In genomic region chr20:35697696-35698297, GRCh38 we compare ENCODE assay signal across 11 cellular contexts. TPM values are rescaled to one million over a fixed set of nuclear protein-coding genes. Genes with fewer than 3 reads are reported as not detected.
A peak's percentile ranks its signal among the peaks of the same experiment; 100 is the strongest.
DNase-seq lines count a peak whose midpoint lies in the region; ATAC-seq, FAIRE-seq and TF ChIP-seq lines count a peak whose summit lies in the region.
"Had no signal": no experiment of that assay in that cellular context is flagged by ENCODE, and none has a peak within 500 bp of the region (broad histone marks: within the 10 kb centered on the region; RNA-seq: fewer than 3 reads in every experiment).

No MANE protein-coding gene starts in this region.

- H3K27ac ChIP-seq in 22Rv1 (peak overlapping the region; percentile 90; the same call in 1 of the 2 replicates), GM12878 (ENCODE audit: control insufficient read depth, insufficient read depth) (no peak overlapping the region), mesodermal cell (ENCODE audit: low read depth, low read length, severe bottlenecking) (no peak overlapping the region)

- H3K4me3 ChIP-seq in HFF-Myc (replicated peaks; ENCODE audit: low read depth, low read length) (peak overlapping the region; percentile 71), GM12878 (peak overlapping the region; percentile 71), mesodermal cell (ENCODE audit: extremely low read depth, insufficient read depth, low read length, poor library complexity, severe bottlenecking) (peak overlapping the region; percentile 87)

- no peak overlapping the region for H3K9ac ChIP-seq in GM12878 (ENCODE audit: control insufficient read depth, insufficient read depth, low read length)

- peaks cover 11% of the 10 kb centered on the region; the same call in 1 of the 2 replicates for H3K4me1 ChIP-seq in GM12878 (ENCODE audit: control insufficient read depth, insufficient read depth, low read length)
- H3K4me1 ChIP-seq in mesodermal cell (ENCODE audit: control insufficient read depth, insufficient read depth, low read length, poor library complexity, severe bottlenecking), result no peaks in the 10 kb centered on the region

- intact Hi-C loops in GM12878 (cut with micrococcal nuclease; ENCODE audit: unreplicated experiment), result loop anchor here (2.0 to 5.0 kb wide), 2 partner anchors 95 to 235 kb away; no protein-coding TSS in a partner anchor

- FAIRE-seq in GM12878 (lab: Jason Lieb, UNC), result no peak

- H3K79me2 ChIP-seq in GM12878 (ENCODE audit: control insufficient read depth, insufficient read depth, low read length), result peaks cover 27% of the 10 kb centered on the region

- RAD21 ChIA-PET in GM12878 (lab: Charles Lee; ENCODE audit: unreplicated experiment), result no interaction called here

- H3K36me3 ChIP-seq in GM12878 (ENCODE audit: control insufficient read depth in 2 of 2, insufficient read depth in 2 of 2, low read length in 1 of 2) (peaks cover 2 to 13% of the 10 kb centered on the region in 2 experiments; a peak in 3 of 4 replicates), mesodermal cell (ENCODE audit: control insufficient read depth, insufficient read depth, low read length) (peaks cover 21% of the 10 kb centered on the region)

- peak overlapping the region; percentile 97; the same call in 1 of the 2 replicates for H2AFZ ChIP-seq in GM12878 (ENCODE audit: control insufficient read depth, low read depth, low read length)

- CTCF ChIA-PET in GM12878 (lab: Yijun Ruan, JAX), result interaction anchor here (0.6 kb wide), 2 partner anchors 269 to 428 kb away, joined by 3 read pairs; no protein-coding TSS in a partner anchor

- BruUV-seq in GM12878 (replicated peaks; lab: Mats Ljungman, UMichigan), result no TSS peak

- in situ Hi-C loops in GM12878 (cut with MboI) (no loop called here), ACHN (cut with HindIII; ENCODE audit: low pct_ligation_motif_present, low pct_unique_long_range_greater_than_20kb, low sequenced_read_pairs) (no loop called here)

- DNase-seq in HFF-Myc (ENCODE audit: extremely low read depth, low read depth), result no peak
- no peak for DNase-seq in GM12878 (ENCODE audit: low read depth, low spot score)
- no peak for DNase-seq in cerebellar cortex (ENCODE audit: low spot score)
- DNase-seq in ACHN, result no peak
- no peak for DNase-seq in NK-92 treated with Interleukin-12 subunit alpha and Interleukin-12 subunit beta, amount 100 ng/mL, for 24 hours (lab: John Stamatoyannopoulos, UW)
- DNase-seq: activated CD4-positive, CD25-positive, alpha-beta regulatory T cell; GF-D8; transverse colon had no signal

- WGBS in GM12878 (ENCODE audit: insufficient coverage, insufficient replicate concordance, low lambda C conversion rate, missing lambda C conversion rate), result 83% methylated on average over 9 of the region's 9 CpGs
- 81 to 100% methylated on average over 5 to 8 of the region's 9 CpGs for WGBS in mesodermal cell (ENCODE audit: insufficient coverage in 2 of 2), 2 experiments

- no peaks in the 10 kb centered on the region for H3K27me3 ChIP-seq in GM12878 (replicated peaks in 1 of 2; ENCODE audit: control insufficient read depth in 2 of 2, insufficient read depth in 2 of 2, low read length in 1 of 2)
- H3K27me3 ChIP-seq: transverse colon had no signal

- no peak for ATAC-seq in GM12878
- no peak for ATAC-seq in HG03521 (IDR thresholded peaks at IDR 0.05; ENCODE audit: unreplicated experiment)

- TF ChIP-seq POLR2A in GM12878 (IDR thresholded peaks at IDR 0.05; ENCODE audit: low read depth, low read length), result no peak

- TF ChIP-seq RAD21 in GM12878 (IDR thresholded peaks at IDR 0.05; ENCODE audit: insufficient read depth, low read depth, low read length), result no peak

- SMC1A ChIA-PET in GM12878 (lab: Charles Lee; ENCODE audit: uncharacterized antibody, unreplicated experiment), result interaction anchor here (0.6 kb wide), 2 partner anchors 15 to 123 kb away, joined by 3 to 5 read pairs; no protein-coding TSS in a partner anchor

- TF ChIP-seq EP300 in GM12878 (IDR thresholded peaks at IDR 0.05; ENCODE audit: borderline replicate concordance in 1 of 2, control insufficient read depth in 1 of 2, low read depth in 2 of 2, low read length in 2 of 2), result no peak

- POLR2A ChIA-PET in GM12878 (lab: Charles Lee), result interaction anchor here (0.6 kb wide), 3 partner anchors 42 to 186 kb away, joined by 3 to 4 read pairs (median 3); no protein-coding TSS in a partner anchor

- no peak for TF ChIP-seq CTCF in 22Rv1 (IDR thresholded peaks at IDR 0.05)
- TF ChIP-seq CTCF in HFF-Myc (IDR thresholded peaks at IDR 0.05; ENCODE audit: low read depth, low read length, missing control alignments), result no peak
- no peak for TF ChIP-seq CTCF in GM12878 (IDR thresholded peaks at IDR 0.05 in 2 of 3, conservative IDR thresholded peaks at IDR 0.05 in 1 of 3; ENCODE audit: control insufficient read depth in 2 of 3, extremely low read depth in 1 of 3, insufficient read depth in 1 of 3, low read depth in 3 of 3, low read length in 3 of 3)

- H3K9me3 ChIP-seq in GM12878 (replicated peaks; ENCODE audit: control insufficient read depth, insufficient read depth, low read length) (no peaks in the 10 kb centered on the region), mesodermal cell (ENCODE audit: control insufficient read depth, low read length) (no peaks in the 10 kb centered on the region)
- H3K9me3 ChIP-seq: transverse colon had no signal

- H4K20me1 ChIP-seq in GM12878 (ENCODE audit: control insufficient read depth, insufficient read depth), result no peaks in the 10 kb centered on the region

- H3K4me2 ChIP-seq in GM12878 (ENCODE audit: control insufficient read depth, insufficient read depth), result peak overlapping the region; percentile 95

RNA-seq across cellular contexts. Expression of gene NFS1, which starts 1.4 kb away (rescaled TPM):
- total RNA-seq in GM12878 (2013; cell fraction: nucleolus; rRNA removed), result 33.5 and 39.1 TPM in 2 replicates
- total RNA-seq in GM12878 (2014; rRNA removed), result 36.9 and 46.6 TPM in 2 replicates
- total RNA-seq in GM12878 (2014; rRNA removed; fragmentation: Illumina TruSeq; extraction: Trizol), result 26.9 and 28.2 TPM in 2 replicates
- total RNA-seq in GM12878 (2021), result 40.2 and 41.0 TPM in 2 replicates
- 28.4 TPM for polyA plus RNA-seq in GM12878 (2011; ENCODE audit: low read depth)
- 55.3 and 62.9 TPM in 2 replicates for polyA plus RNA-seq in GM12878 (2011; rRNA removed)
- 66.6 and 112 TPM in 2 replicates for polyA plus RNA-seq in GM12878 (2011; cell fraction: cytosol; rRNA removed)
- polyA plus RNA-seq in GM12878 (2011; cell fraction: nucleus; rRNA removed), result 77.6 and 111 TPM in 2 replicates
- polyA plus RNA-seq in GM12878 (2012), result 19.9 and 31.2 TPM in 2 replicates
- 32.3 and 34.4 TPM in 2 replicates for polyA plus RNA-seq in GM12878 (2014; fragmentation: Illumina TruSeq; extraction: Trizol)
- polyA plus RNA-seq in GM12878 (2014; fragmentation: Nextera tagmentation; extraction: Ambion mirVana), result 10 to 100 TPM in 1 of 2 experiments, 1 to 10 TPM in 1; 9.2 to 17.8 TPM
- polyA plus RNA-seq in GM12878 (2014; rRNA removed), result 69.2 and 74.1 TPM in 2 replicates
- polyA plus RNA-seq in GM12878 (2016; fragmentation: Nextera tagmentation; extraction: Ambion mirVana), result 10 to 100 TPM; 41.1 to 45.0 TPM
- polyA minus RNA-seq in GM12878 (2011; rRNA and poly(A)+ RNA removed), result 43.2 and 49.5 TPM in 2 replicates
- polyA minus RNA-seq in GM12878 (2011; cell fraction: cytosol; rRNA and poly(A)+ RNA removed), result 9.8 and 15.6 TPM in 2 replicates
- 8.1 and 15.0 TPM in 2 replicates for polyA minus RNA-seq in GM12878 (2011; cell fraction: nucleus; rRNA and poly(A)+ RNA removed)
- polyA plus RNA-seq in mesodermal cell (2013, experiment 1 of 2), result 24.3 TPM
- 24.2 TPM for polyA plus RNA-seq in mesodermal cell (2013, experiment 2 of 2)

RNA-seq across cellular contexts. Expression of gene ROMO1, which starts 1.4 kb away (rescaled TPM):
- total RNA-seq in GM12878 (2013; cell fraction: nucleolus; rRNA removed), result 3.6 and 6.1 TPM in 2 replicates
- total RNA-seq in GM12878 (2014; rRNA removed) (319 and 354 TPM in 2 replicates), GM12878 (2014; rRNA removed; fragmentation: Illumina TruSeq; extraction: Trizol) (50.9 and 66.5 TPM in 2 replicates), GM12878 (2021) (154 and 161 TPM in 2 replicates)
- 238 TPM for polyA plus RNA-seq in GM12878 (2011; ENCODE audit: low read depth)
- polyA plus RNA-seq in GM12878 (2011; rRNA removed) (50.2 and 103 TPM in 2 replicates), GM12878 (2014; fragmentation: Illumina TruSeq; extraction: Trizol) (3.7 and 23.2 TPM in 2 replicates), GM12878 (2014; fragmentation: Nextera tagmentation; extraction: Ambion mirVana) (100 to 1,000 TPM; 565 to 631 TPM), GM12878 (2014; rRNA removed) (349 and 538 TPM in 2 replicates), GM12878 (2016; fragmentation: Nextera tagmentation; extraction: Ambion mirVana) (100 to 1,000 TPM; 502 to 547 TPM)
- 335 and 406 TPM in 2 replicates for polyA plus RNA-seq in GM12878 (2011; cell fraction: cytosol; rRNA removed)
- polyA plus RNA-seq in GM12878 (2011; cell fraction: nucleus; rRNA removed), result 128 and 138 TPM in 2 replicates
- 209 and 246 TPM in 2 replicates for polyA plus RNA-seq in GM12878 (2012)
- polyA minus RNA-seq in GM12878 (2011; rRNA and poly(A)+ RNA removed), result 14.2 and 36.2 TPM in 2 replicates
- 25.7 and 29.7 TPM in 2 replicates for polyA minus RNA-seq in GM12878 (2011; cell fraction: cytosol; rRNA and poly(A)+ RNA removed)
- polyA minus RNA-seq in GM12878 (2011; cell fraction: nucleus; rRNA and poly(A)+ RNA removed), result 11.8 and 20.9 TPM in 2 replicates
- 249 TPM for polyA plus RNA-seq in mesodermal cell (2013, experiment 1 of 2)
- polyA plus RNA-seq in mesodermal cell (2013, experiment 2 of 2), result 221 TPM

RNA-seq across cellular contexts. Expression of gene CPNE1, which starts 33.1 kb away (rescaled TPM):
- total RNA-seq in GM12878 (2013; cell fraction: nucleolus; rRNA removed), result 116 and 119 TPM in 2 replicates
- total RNA-seq in GM12878 (2014; rRNA removed) (185 and 191 TPM in 2 replicates), GM12878 (2014; rRNA removed; fragmentation: Illumina TruSeq; extraction: Trizol) (75.7 and 84.9 TPM in 2 replicates), GM12878 (2021) (209 and 214 TPM in 2 replicates)
- 241 TPM for polyA plus RNA-seq in GM12878 (2011; ENCODE audit: low read depth)
- polyA plus RNA-seq in GM12878 (2011; rRNA removed) (90.0 and 125 TPM in 2 replicates), GM12878 (2014; fragmentation: Illumina TruSeq; extraction: Trizol) (96.9 and 136 TPM in 2 replicates), GM12878 (2014; fragmentation: Nextera tagmentation; extraction: Ambion mirVana) (100 to 1,000 TPM in 1 of 2 experiments, 10 to 100 TPM in 1; 85.7 to 127 TPM), GM12878 (2014; rRNA removed) (155 and 157 TPM in 2 replicates), GM12878 (2016; fragmentation: Nextera tagmentation; extraction: Ambion mirVana) (100 to 1,000 TPM; 165 to 184 TPM)
- 216 and 299 TPM in 2 replicates for polyA plus RNA-seq in GM12878 (2011; cell fraction: cytosol; rRNA removed)
- 406 and 469 TPM in 2 replicates for polyA plus RNA-seq in GM12878 (2011; cell fraction: nucleus; rRNA removed)
- polyA plus RNA-seq in GM12878 (2012), result 202 and 220 TPM in 2 replicates
- polyA minus RNA-seq in GM12878 (2011; rRNA and poly(A)+ RNA removed), result 126 TPM in 2 replicates
- 71.8 and 78.3 TPM in 2 replicates for polyA minus RNA-seq in GM12878 (2011; cell fraction: cytosol; rRNA and poly(A)+ RNA removed)
- polyA minus RNA-seq in GM12878 (2011; cell fraction: nucleus; rRNA and poly(A)+ RNA removed), result 91.3 and 138 TPM in 2 replicates
- 354 TPM for polyA plus RNA-seq in mesodermal cell (2013, experiment 1 of 2)
- polyA plus RNA-seq in mesodermal cell (2013, experiment 2 of 2), result 292 TPM

RNA-seq across cellular contexts. Expression of gene RBM12, which starts 33.1 kb away (rescaled TPM):
- 119 and 124 TPM in 2 replicates for total RNA-seq in GM12878 (2013; cell fraction: nucleolus; rRNA removed)
- total RNA-seq in GM12878 (2014; rRNA removed) (42.4 and 51.4 TPM in 2 replicates), GM12878 (2014; rRNA removed; fragmentation: Illumina TruSeq; extraction: Trizol) (61.5 and 68.4 TPM in 2 replicates), GM12878 (2021) (119 and 126 TPM in 2 replicates)
- polyA plus RNA-seq in GM12878 (2011; ENCODE audit: low read depth), result 24.1 TPM
- polyA plus RNA-seq in GM12878 (2011; rRNA removed) (142 and 153 TPM in 2 replicates), GM12878 (2014; fragmentation: Illumina TruSeq; extraction: Trizol) (136 and 144 TPM in 2 replicates), GM12878 (2014; fragmentation: Nextera tagmentation; extraction: Ambion mirVana) (10 to 100 TPM in 1 of 2 experiments, 1 to 10 TPM in 1; 4.7 to 11.4 TPM), GM12878 (2014; rRNA removed) (61.5 and 70.9 TPM in 2 replicates), GM12878 (2016; fragmentation: Nextera tagmentation; extraction: Ambion mirVana) (10 to 100 TPM; 46.6 to 48.6 TPM)
- 123 and 124 TPM in 2 replicates for polyA plus RNA-seq in GM12878 (2011; cell fraction: cytosol; rRNA removed)
- 91.3 and 119 TPM in 2 replicates for polyA plus RNA-seq in GM12878 (2011; cell fraction: nucleus; rRNA removed)
- polyA plus RNA-seq in GM12878 (2012), result 34.4 and 39.2 TPM in 2 replicates
- 217 and 230 TPM in 2 replicates for polyA minus RNA-seq in GM12878 (2011; rRNA and poly(A)+ RNA removed)
- 22.3 and 47.3 TPM in 2 replicates for polyA minus RNA-seq in GM12878 (2011; cell fraction: cytosol; rRNA and poly(A)+ RNA removed)
- 25.1 and 56.5 TPM in 2 replicates for polyA minus RNA-seq in GM12878 (2011; cell fraction: nucleus; rRNA and poly(A)+ RNA removed)
- 43.2 TPM for polyA plus RNA-seq in mesodermal cell (2013, experiment 1 of 2)
- polyA plus RNA-seq in mesodermal cell (2013, experiment 2 of 2), result 51.6 TPM

RNA-seq across cellular contexts. Expression of gene RBM39, which starts 44.3 kb away (rescaled TPM):
- 1,290 and 1,415 TPM in 2 replicates for total RNA-seq in GM12878 (2013; cell fraction: nucleolus; rRNA removed)
- 261 and 305 TPM in 2 replicates for total RNA-seq in GM12878 (2014; rRNA removed)
- 280 and 283 TPM in 2 replicates for total RNA-seq in GM12878 (2014; rRNA removed; fragmentation: Illumina TruSeq; extraction: Trizol)
- total RNA-seq in GM12878 (2021), result 188 and 216 TPM in 2 replicates
- polyA plus RNA-seq in GM12878 (2011; ENCODE audit: low read depth), result 205 TPM
- polyA plus RNA-seq in GM12878 (2011; rRNA removed), result 248 and 261 TPM in 2 replicates
- polyA plus RNA-seq in GM12878 (2011; cell fraction: cytosol; rRNA removed), result 74.5 and 95.9 TPM in 2 replicates
- 645 and 683 TPM in 2 replicates for polyA plus RNA-seq in GM12878 (2011; cell fraction: nucleus; rRNA removed)
- 233 and 286 TPM in 2 replicates for polyA plus RNA-seq in GM12878 (2012)
- 205 and 235 TPM in 2 replicates for polyA plus RNA-seq in GM12878 (2014; fragmentation: Illumina TruSeq; extraction: Trizol)
- polyA plus RNA-seq in GM12878 (2014; fragmentation: Nextera tagmentation; extraction: Ambion mirVana), result 100 to 1,000 TPM; 135 to 150 TPM
- polyA plus RNA-seq in GM12878 (2014; rRNA removed), result 163 and 180 TPM in 2 replicates
- polyA plus RNA-seq in GM12878 (2016; fragmentation: Nextera tagmentation; extraction: Ambion mirVana), result 100 to 1,000 TPM; 219 to 232 TPM
- 139 and 204 TPM in 2 replicates for polyA minus RNA-seq in GM12878 (2011; rRNA and poly(A)+ RNA removed)
- 50.1 and 57.2 TPM in 2 replicates for polyA minus RNA-seq in GM12878 (2011; cell fraction: cytosol; rRNA and poly(A)+ RNA removed)
- polyA minus RNA-seq in GM12878 (2011; cell fraction: nucleus; rRNA and poly(A)+ RNA removed), result 246 and 301 TPM in 2 replicates
- polyA plus RNA-seq in mesodermal cell (2013, experiment 1 of 2), result 174 TPM
- 211 TPM for polyA plus RNA-seq in mesodermal cell (2013, experiment 2 of 2)
